In the genomic region with DNA sequence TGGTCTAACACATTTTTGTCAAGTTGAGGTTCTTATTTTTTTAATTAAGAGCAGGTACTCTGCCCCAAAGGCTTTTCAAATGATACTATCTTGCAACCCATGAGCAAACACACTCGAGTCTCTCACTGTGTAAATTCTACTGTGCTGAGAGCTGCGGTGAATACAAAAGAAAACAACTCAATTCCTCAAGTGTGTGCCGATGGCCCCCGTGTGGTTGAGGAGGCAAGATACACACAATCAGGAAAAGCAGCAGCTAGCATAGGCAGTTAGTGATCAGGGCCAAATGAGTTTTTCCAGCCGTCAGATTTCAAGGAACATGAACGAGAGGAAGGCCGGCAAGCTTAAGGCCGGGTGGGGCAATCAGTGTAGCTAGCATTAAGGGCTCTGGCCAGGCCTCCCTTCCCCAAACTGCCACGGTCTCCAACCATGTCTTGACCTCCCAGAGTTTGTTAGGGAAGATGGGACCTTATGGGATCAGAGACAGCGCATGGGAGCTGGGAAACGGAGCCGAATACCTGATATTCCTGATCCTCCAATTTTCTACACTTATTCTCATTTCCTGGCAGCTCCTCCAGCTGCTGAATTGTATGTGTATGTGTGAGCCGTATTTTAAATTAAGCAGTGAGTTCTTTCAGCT, we compare ENCODE assay signal across 8 cellular contexts. TPM values are rescaled to one million over a fixed set of nuclear protein-coding genes. Genes with fewer than 3 reads are reported as not detected.
DNase-seq lines count a peak whose midpoint lies in the region; ATAC-seq and TF ChIP-seq lines count a peak whose summit lies in the region.

No MANE protein-coding gene starts in this region.

- H3K36me3 ChIP-seq in SJCRH30 (no peaks in the 10 kb centered on the region), heart left ventricle (no peaks in the 10 kb centered on the region), thoracic aorta (no peaks in the 10 kb centered on the region)

- CTCF ChIA-PET in activated CD8-positive, alpha-beta T cell treated with anti-CD3 and anti-CD28 coated beads for 36 hours (lab: Charles Lee) = interaction anchor here (1.1 to 22.7 kb wide), 4 partner anchors 11 to 272 kb away, joined by 4 to 449 read pairs (median 10); no protein-coding TSS in a partner anchor

- TF ChIP-seq CTCF in heart left ventricle (IDR thresholded peaks at IDR 0.05) (peak in 4 of 12 donors; percentile 11 to 42 (median 20)), thoracic aorta (IDR thresholded peaks at IDR 0.05) (peak; percentile 33)
- TF ChIP-seq CTCF in activated CD8-positive, alpha-beta T cell treated with anti-CD3 and anti-CD28 coated beads for 36 hours (IDR thresholded peaks at IDR 0.05) = no peak

- no peaks in the 10 kb centered on the region for H3K36me3 Mint-ChIP-seq in activated CD8-positive, alpha-beta T cell treated with anti-CD3 and anti-CD28 coated beads for 36 hours (ENCODE audit: low read depth)

- H3K4me1 ChIP-seq in SJCRH30 = peaks cover 33% of the 10 kb centered on the region
- no peaks in the 10 kb centered on the region for H3K4me1 ChIP-seq in heart left ventricle
- H3K4me1 ChIP-seq in thoracic aorta (ENCODE audit: control insufficient read depth in 1 of 2, low read depth in 2 of 2) = peaks cover 4 to 35% of the 10 kb centered on the region in 2 donors

- DNase-seq in SHP77 (lab: John Stamatoyannopoulos, UW) (peak; percentile 18 to 38), SHP77 treated with DMSO at 0.1 percent for 48 hours (lab: John Stamatoyannopoulos, UW) (no peak), SJCRH30 (peak; percentile 73 to 86), heart left ventricle (peak in 1 of 5 donors; percentile 8), thoracic aorta (ENCODE audit: low spot score) (no peak), NCI-H2171 treated with DMSO at 0.1 percent for 48 hours (lab: John Stamatoyannopoulos, UW) (no peak)
- no peak for DNase-seq in activated CD8-positive, alpha-beta T cell treated with anti-CD3 and anti-CD28 coated beads for 36 hours

- TF ChIP-seq POLR2A in heart left ventricle (IDR thresholded peaks at IDR 0.05) = no peak

- no peaks in the 10 kb centered on the region for H3K9me3 Mint-ChIP-seq in activated CD8-positive, alpha-beta T cell treated with anti-CD3 and anti-CD28 coated beads for 36 hours

- peak overlapping the region; percentile 94 for H3K27ac ChIP-seq in SJCRH30
- H3K27ac ChIP-seq in heart left ventricle = peak overlapping the region in 1 of 12 donors; percentile 3
- H3K27ac ChIP-seq in thoracic aorta = peak overlapping the region in 1 of 2 donors; percentile 31

- H3K27me3 ChIP-seq in SJCRH30 (no peaks in the 10 kb centered on the region), heart left ventricle (peaks cover 0 to 27% (median 0%) of the 10 kb centered on the region in 9 donors), thoracic aorta (replicated peaks; ENCODE audit: insufficient read depth) (no peaks in the 10 kb centered on the region)

- no peak overlapping the region for H3K4me3 Mint-ChIP-seq in activated CD8-positive, alpha-beta T cell treated with anti-CD3 and anti-CD28 coated beads for 36 hours

- peak overlapping the region; percentile 55 for H3K4me3 ChIP-seq in SJCRH30
- no peak overlapping the region for H3K4me3 ChIP-seq in heart left ventricle
- H3K4me3 ChIP-seq in thoracic aorta = no peak overlapping the region

- H3K4me1 Mint-ChIP-seq in activated CD8-positive, alpha-beta T cell treated with anti-CD3 and anti-CD28 coated beads for 36 hours (ENCODE audit: low read depth) = no peaks in the 10 kb centered on the region

- 41 to 59% (median 52%) methylated on average over 13 of the region's 13 CpGs for WGBS in heart left ventricle, 4 donors

- ATAC-seq in heart left ventricle = peak; percentile 20 to 41 (median 30)
- ATAC-seq in thoracic aorta (ENCODE audit: insufficient number of reproducible peaks, low FRiP score, low read depth) = no peak
- no peak for ATAC-seq in activated CD8-positive, alpha-beta T cell treated with anti-CD3 and anti-CD28 coated beads for 36 hours
- ATAC-seq in GM18498 (IDR thresholded peaks at IDR 0.05; ENCODE audit: unreplicated experiment) = no peak

- H3K9me3 ChIP-seq in SJCRH30 (replicated peaks) (no peaks in the 10 kb centered on the region), heart left ventricle (no peaks in the 10 kb centered on the region), thoracic aorta (no peaks in the 10 kb centered on the region)

- no peak overlapping the region for H3K27ac Mint-ChIP-seq in activated CD8-positive, alpha-beta T cell treated with anti-CD3 and anti-CD28 coated beads for 36 hours

- POLR2A ChIA-PET in activated CD8-positive, alpha-beta T cell treated with anti-CD3 and anti-CD28 coated beads for 36 hours (lab: Charles Lee) = interaction anchor here (0.5 kb wide), 1 partner anchor 214 kb away, joined by 3 read pairs; no protein-coding TSS in a partner anchor

- intact Hi-C loops in heart left ventricle (cut with DNase I) = loop anchor here in 3 of 10 donors (10.0 kb wide), 3 partner anchors 494 to 704 kb away; no protein-coding TSS in a partner anchor
- intact Hi-C loops in activated CD8-positive, alpha-beta T cell treated with anti-CD3 and anti-CD28 coated beads for 36 hours (cut with micrococcal nuclease) = no loop called here

- H3K27me3 Mint-ChIP-seq in activated CD8-positive, alpha-beta T cell treated with anti-CD3 and anti-CD28 coated beads for 36 hours = peaks cover 2% of the 10 kb centered on the region

RNA-seq across cellular contexts. Expression of gene RTL9, which starts 59.7 kb away (rescaled TPM):
- total RNA-seq in SJCRH30 (2014; rRNA removed; shearing (Covaris generic)) = 1.9 and 2.0 TPM in 2 replicates
- total RNA-seq in heart left ventricle (1 to 10 TPM in 2 of 9 donors, under 1 TPM in 7; 0.51 to 2.0 (median 0.65) TPM), thoracic aorta (under 1 TPM; 0.07 to 0.27 TPM)
- 1 to 10 TPM in 1 of 2 donors, under 1 TPM in 1; 0.15 to 1.1 TPM for polyA plus RNA-seq in heart left ventricle
- not detected for total RNA-seq in activated CD8-positive, alpha-beta T cell treated with anti-CD3 and anti-CD28 coated beads for 36 hours

Comparison
In these comparisons a context has a peak if more than half of its experiments do, and no peak if none do; other contexts are left out.
1. DNase-seq: peak in SHP77 (2 of 2) and SJCRH30 (2 of 2); none in SHP77 treated with DMSO at 0.1 percent for 48 hours (single experiment), thoracic aorta (single experiment), NCI-H2171 treated with DMSO at 0.1 percent for 48 hours (single experiment) and activated CD8-positive, alpha-beta T cell treated with anti-CD3 and anti-CD28 coated beads for 36 hours (single experiment).
2. ATAC-seq: peak in heart left ventricle (4 of 4); none in thoracic aorta (single experiment), activated CD8-positive, alpha-beta T cell treated with anti-CD3 and anti-CD28 coated beads for 36 hours (single experiment) and GM18498 (single experiment).